8 cellular contexts compared by ENCODE assay signal in genomic region chr7:64888901-64889685, GRCh38. TPM values are rescaled to one million over a fixed set of nuclear protein-coding genes. Genes with fewer than 3 reads are reported as not detected.
A peak's percentile ranks its signal among the peaks of the same experiment; 100 is the strongest.
DNase-seq lines count a peak whose midpoint lies in the region; ATAC-seq and TF ChIP-seq lines count a peak whose summit lies in the region.

No MANE protein-coding gene starts in this region.

- DNase-seq in AG20443 (ENCODE audit: low spot score) (peak; percentile 29), dermis blood vessel endothelial cell (peak; percentile 27), medulla oblongata (ENCODE audit: extremely low spot score) (peak; percentile 32), thyroid gland (peak; percentile 32 to 46), NCI-H446 (lab: John Stamatoyannopoulos, UW) (no peak)

- H3K27ac ChIP-seq in HUES64 (ENCODE audit: low read depth, low read length) (no peak overlapping the region), thyroid gland (peak overlapping the region in 1 of 3 donors; percentile 50)

- intact Hi-C loops in thyroid gland (cut with DNase I): loop anchor here (10.0 kb wide), 1 partner anchor 94 kb away; the partner anchor contains the start of gene ZNF138

- H3K4me1 ChIP-seq in HUES64 (ENCODE audit: insufficient read depth, low read length): 0 out of 2 replicates have a peak, but pooled peaks cover 5% of the 10 kb centered on the region
- H3K4me1 ChIP-seq in thyroid gland: peaks cover 18 to 34% of the 10 kb centered on the region in 2 donors

- H3K9ac ChIP-seq in HUES64 (ENCODE audit: low read depth, low read length): peak overlapping the region; percentile 49; the same call in 1 of the 2 replicates

- no peaks in the 10 kb centered on the region for H3K9me3 ChIP-seq in HUES64 (ENCODE audit: insufficient read depth, low read depth, low read length)
- H3K9me3 ChIP-seq in thyroid gland: no peaks in the 10 kb centered on the region

- H3K27me3 ChIP-seq in HUES64 (ENCODE audit: insufficient read depth, low read length) (peaks cover 53% of the 10 kb centered on the region), thyroid gland (no peaks in the 10 kb centered on the region)

- 4% methylated on average over 60 of the region's 60 CpGs for WGBS in HUES64
- WGBS in thyroid gland, 2 donors: 9% methylated on average over 27 of the region's 60 CpGs; no CpG with 5 or more reads in 1 of the 2 donors

- ATAC-seq in GM19023 (IDR thresholded peaks at IDR 0.05; ENCODE audit: unreplicated experiment) (no peak), HG03095 (IDR thresholded peaks at IDR 0.05; ENCODE audit: unreplicated experiment) (no peak)

- no peak for TF ChIP-seq CTCF in thyroid gland (IDR thresholded peaks at IDR 0.05)

- no peak for TF ChIP-seq POLR2A in thyroid gland (IDR thresholded peaks at IDR 0.05)

- H3K4me3 ChIP-seq in HUES64 (ENCODE audit: low read length) (peak overlapping the region; percentile 66), thyroid gland (replicated peaks in 1 of 3) (peak overlapping the region in 2 of 3 donors; percentile 24 to 31)

- H3K36me3 ChIP-seq in HUES64 (ENCODE audit: insufficient read depth, low read length) (no peaks in the 10 kb centered on the region), thyroid gland (no peaks in the 10 kb centered on the region)

RNA-seq across cellular contexts. Expression of gene ZNF273, which starts 14.0 kb away (rescaled TPM):
- polyA plus RNA-seq in HUES64 (2013, experiment 1 of 2): 12.7 TPM
- 14.2 TPM for polyA plus RNA-seq in HUES64 (2013, experiment 2 of 2)
- 5.1 and 10.9 TPM in 2 replicates for total RNA-seq in dermis blood vessel endothelial cell
- total RNA-seq in thyroid gland: 10 to 100 TPM; 13.7 to 22.9 (median 18.3) TPM

Comparison
In these comparisons a context has a peak if more than half of its experiments do, and no peak if none do; other contexts are left out.
1. DNase-seq: peak in AG20443 (single experiment), dermis blood vessel endothelial cell (single experiment), medulla oblongata (single experiment) and thyroid gland (2 of 2); none in NCI-H446 (0 of 2).